16 cellular contexts compared by ENCODE assay signal in genomic region chr16:87495578-87495977, GRCh38. TPM values are rescaled to one million over a fixed set of nuclear protein-coding genes. Genes with fewer than 3 reads are reported as not detected.
DNase-seq lines count a peak whose midpoint lies in the region; ATAC-seq and TF ChIP-seq lines count a peak whose summit lies in the region.
"Had no signal": no experiment of that assay in that cellular context is flagged by ENCODE, and none has a peak within 500 bp of the region (broad histone marks: within the 10 kb centered on the region; RNA-seq: fewer than 3 reads in every experiment).

No MANE protein-coding gene starts in this region.

- no peak for ATAC-seq in CD4-positive, alpha-beta T cell (ENCODE audit: poor library complexity)
- no peak for ATAC-seq in activated B cell treated with CpG ODN at 0.5 μM for 24 hours (ENCODE audit: low read depth)
- no peak for ATAC-seq in stimulated activated effector memory CD8-positive, alpha-beta T cell treated with anti-CD3 and anti-CD28 coated beads, Interleukin-12 subunit alpha, Interleukin-12 subunit beta, amount 100 ng/mL, for 72 hours
- no peak for ATAC-seq in Right ventricle myocardium inferior
- ATAC-seq: PC-3 had no signal

- no peak for TF ChIP-seq CTCF in CD4-positive, alpha-beta T cell (IDR thresholded peaks at IDR 0.05)
- no peak for TF ChIP-seq CTCF in activated B cell treated with CpG ODN at 0.5 μM for 24 hours (IDR thresholded peaks at IDR 0.05)
- no peak for TF ChIP-seq CTCF in endothelial cell (IDR thresholded peaks at IDR 0.05; ENCODE audit: unreplicated experiment)
- TF ChIP-seq CTCF in Calu3 (IDR thresholded peaks at IDR 0.05; ENCODE audit: unreplicated experiment), result no peak

- DNase-seq in CD4-positive, alpha-beta T cell, result no peak
- DNase-seq in activated B cell treated with CpG ODN at 0.5 μM for 24 hours (no peak), endothelial cell (ENCODE audit: low spot score) (no peak), NCI-H524 (lab: John Stamatoyannopoulos, UW) (no peak), Calu3 (no peak), Right ventricle myocardium inferior (ENCODE audit: missing footprints) (no peak)
- DNase-seq in stimulated activated effector memory CD8-positive, alpha-beta T cell treated with anti-CD3 and anti-CD28 coated beads, Interleukin-12 subunit alpha, Interleukin-12 subunit beta, amount 100 ng/mL, for 72 hours (ENCODE audit: low spot score in 2 of 2), result no peak
- DNase-seq: CD4-positive, CD25-positive, alpha-beta regulatory T cell; KBM-7; NCI-H1105 treated with DMSO at 0.1 percent for 48 hours; NCI-H1694; NCI-H2081 treated with DMSO at 0.1 percent for 48 hours; NCI-H82; PC-3; RPMI8226; SJCRH30 had no signal

- intact Hi-C loops in CD4-positive, alpha-beta T cell (cut with DNase I, micrococcal nuclease), result loop anchor here in 1 of 2 experiments (2.0 kb wide), 1 partner anchor 267 kb away; no protein-coding TSS in a partner anchor
- intact Hi-C loops in activated B cell treated with CpG ODN at 0.5 μM for 24 hours (cut with micrococcal nuclease), result loop anchor here (10.0 kb wide), 5 partner anchors 209 to 1941 kb away; partner anchors contain the start of genes BANP and C16orf74
- intact Hi-C loops in Calu3 (cut with micrococcal nuclease; ENCODE audit: unreplicated experiment), result no loop called here
- intact Hi-C loops in Right ventricle myocardium inferior (cut with DNase I), result loop anchor here (10.0 kb wide), 1 partner anchor 61 kb away; no protein-coding TSS in a partner anchor

- CTCF ChIA-PET in CD4-positive, alpha-beta T cell (lab: Charles Lee), result no interaction called here
- CTCF ChIA-PET in activated B cell treated with CpG ODN at 0.5 μM for 24 hours (lab: Charles Lee), result no interaction called here
- CTCF ChIA-PET in Calu3 (lab: Charles Lee), result no interaction called here

- H3K27me3 ChIP-seq in CD4-positive, alpha-beta T cell (ENCODE audit: control insufficient read depth, insufficient read depth, low read length), result no peaks in the 10 kb centered on the region
- H3K27me3 ChIP-seq: SJCRH30 had no signal

- no peak overlapping the region for H3K27ac Mint-ChIP-seq in CD4-positive, alpha-beta T cell
- H3K27ac Mint-ChIP-seq in activated B cell treated with CpG ODN at 0.5 μM for 24 hours, result peak overlapping the region; percentile 68
- peak overlapping the region; percentile 52 for H3K27ac Mint-ChIP-seq in endothelial cell (ENCODE audit: unreplicated experiment)
- H3K27ac Mint-ChIP-seq in stimulated activated effector memory CD8-positive, alpha-beta T cell treated with anti-CD3 and anti-CD28 coated beads, Interleukin-12 subunit alpha, Interleukin-12 subunit beta, amount 100 ng/mL, for 72 hours, result peak overlapping the region; percentile 54
- H3K27ac Mint-ChIP-seq in Calu3 (ENCODE audit: unreplicated experiment), result no peak overlapping the region

- no peaks in the 10 kb centered on the region for H3K9me3 Mint-ChIP-seq in CD4-positive, alpha-beta T cell
- no peaks in the 10 kb centered on the region for H3K9me3 Mint-ChIP-seq in activated B cell treated with CpG ODN at 0.5 μM for 24 hours
- H3K9me3 Mint-ChIP-seq in endothelial cell (ENCODE audit: unreplicated experiment), result no peaks in the 10 kb centered on the region
- H3K9me3 Mint-ChIP-seq in stimulated activated effector memory CD8-positive, alpha-beta T cell treated with anti-CD3 and anti-CD28 coated beads, Interleukin-12 subunit alpha, Interleukin-12 subunit beta, amount 100 ng/mL, for 72 hours, result no peaks in the 10 kb centered on the region
- H3K9me3 Mint-ChIP-seq in Calu3 (ENCODE audit: low read depth, unreplicated experiment), result no peaks in the 10 kb centered on the region
- H3K9me3 Mint-ChIP-seq: CD4-positive, CD25-positive, alpha-beta regulatory T cell had no signal

- H3K4me3 Mint-ChIP-seq in CD4-positive, alpha-beta T cell, result peak overlapping the region; percentile 65
- H3K4me3 Mint-ChIP-seq in activated B cell treated with CpG ODN at 0.5 μM for 24 hours (peak overlapping the region; percentile 35), endothelial cell (ENCODE audit: unreplicated experiment) (no peak overlapping the region), Calu3 (ENCODE audit: low read depth, unreplicated experiment) (no peak overlapping the region)
- peak overlapping the region; percentile 40 for H3K4me3 Mint-ChIP-seq in stimulated activated effector memory CD8-positive, alpha-beta T cell treated with anti-CD3 and anti-CD28 coated beads, Interleukin-12 subunit alpha, Interleukin-12 subunit beta, amount 100 ng/mL, for 72 hours

- BruUV-seq in Calu3 (replicated peaks; lab: Mats Ljungman, UMichigan), result no TSS peak

- H3K36me3 Mint-ChIP-seq in CD4-positive, alpha-beta T cell (ENCODE audit: low read depth), result peaks cover 12% of the 10 kb centered on the region
- H3K36me3 Mint-ChIP-seq in activated B cell treated with CpG ODN at 0.5 μM for 24 hours (ENCODE audit: low read depth), result peaks cover 2% of the 10 kb centered on the region
- no peaks in the 10 kb centered on the region for H3K36me3 Mint-ChIP-seq in endothelial cell (ENCODE audit: low read depth, unreplicated experiment)
- peaks cover 7% of the 10 kb centered on the region for H3K36me3 Mint-ChIP-seq in stimulated activated effector memory CD8-positive, alpha-beta T cell treated with anti-CD3 and anti-CD28 coated beads, Interleukin-12 subunit alpha, Interleukin-12 subunit beta, amount 100 ng/mL, for 72 hours
- H3K36me3 Mint-ChIP-seq in Calu3 (ENCODE audit: insufficient read depth, unreplicated experiment), result peaks cover 35% of the 10 kb centered on the region
- H3K36me3 Mint-ChIP-seq: CD4-positive, CD25-positive, alpha-beta regulatory T cell had no signal

- no peaks in the 10 kb centered on the region for H3K9me3 ChIP-seq in CD4-positive, alpha-beta T cell (ENCODE audit: control insufficient read depth, low read length)
- H3K9me3 ChIP-seq: SJCRH30 had no signal

- peaks cover 26% of the 10 kb centered on the region for H3K4me1 Mint-ChIP-seq in CD4-positive, alpha-beta T cell (ENCODE audit: low read depth)
- peaks cover 42% of the 10 kb centered on the region for H3K4me1 Mint-ChIP-seq in activated B cell treated with CpG ODN at 0.5 μM for 24 hours
- peaks cover 20% of the 10 kb centered on the region for H3K4me1 Mint-ChIP-seq in endothelial cell (ENCODE audit: unreplicated experiment)
- peaks cover 55% of the 10 kb centered on the region for H3K4me1 Mint-ChIP-seq in stimulated activated effector memory CD8-positive, alpha-beta T cell treated with anti-CD3 and anti-CD28 coated beads, Interleukin-12 subunit alpha, Interleukin-12 subunit beta, amount 100 ng/mL, for 72 hours
- H3K4me1 Mint-ChIP-seq in Calu3 (ENCODE audit: low read depth, unreplicated experiment), result peaks cover 17% of the 10 kb centered on the region

- POLR2A ChIA-PET in CD4-positive, alpha-beta T cell (lab: Charles Lee), result no interaction called here
- POLR2A ChIA-PET in activated B cell treated with CpG ODN at 0.5 μM for 24 hours (lab: Charles Lee), result no interaction called here

- no peak overlapping the region for H3K27ac ChIP-seq in CD4-positive, alpha-beta T cell (ENCODE audit: low read depth, low read length)
- H3K27ac ChIP-seq: SJCRH30 had no signal

- no peaks in the 10 kb centered on the region for H3K27me3 Mint-ChIP-seq in CD4-positive, alpha-beta T cell
- H3K27me3 Mint-ChIP-seq in activated B cell treated with CpG ODN at 0.5 μM for 24 hours (peaks cover 29% of the 10 kb centered on the region), endothelial cell (ENCODE audit: unreplicated experiment) (peaks cover 8% of the 10 kb centered on the region), Calu3 (ENCODE audit: unreplicated experiment) (no peaks in the 10 kb centered on the region)

RNA-seq across cellular contexts. Expression of gene ZCCHC14, which starts 2.8 kb away (rescaled TPM):
- total RNA-seq in CD4-positive, alpha-beta T cell, result 10 to 100 TPM; 16.4 to 18.3 TPM
- total RNA-seq in activated B cell treated with CpG ODN at 0.5 μM for 24 hours (3.4 and 3.8 TPM in 2 replicates), endothelial cell (ENCODE audit: unreplicated experiment) (50.4 TPM), Calu3 (2022) (41.3 and 45.4 TPM in 2 replicates), Right ventricle myocardium inferior (14.4 TPM)

Comparison
In these comparisons a context has a peak if more than half of its experiments do, and no peak if none do; other contexts are left out.
1. H3K27ac Mint-ChIP-seq: peak in activated B cell treated with CpG ODN at 0.5 μM for 24 hours (single experiment), endothelial cell (single experiment) and stimulated activated effector memory CD8-positive, alpha-beta T cell treated with anti-CD3 and anti-CD28 coated beads, Interleukin-12 subunit alpha, Interleukin-12 subunit beta, amount 100 ng/mL, for 72 hours (single experiment); none in CD4-positive, alpha-beta T cell (single experiment) and Calu3 (single experiment).
2. H3K4me3 Mint-ChIP-seq: peak in CD4-positive, alpha-beta T cell (single experiment), activated B cell treated with CpG ODN at 0.5 μM for 24 hours (single experiment) and stimulated activated effector memory CD8-positive, alpha-beta T cell treated with anti-CD3 and anti-CD28 coated beads, Interleukin-12 subunit alpha, Interleukin-12 subunit beta, amount 100 ng/mL, for 72 hours (single experiment); none in endothelial cell (single experiment) and Calu3 (single experiment).